8 cellular contexts compared by ENCODE assay signal in genomic region chr1:153958961-153959260, GRCh38. TPM values are rescaled to one million over a fixed set of nuclear protein-coding genes. Genes with fewer than 3 reads are reported as not detected.
DNase-seq lines count a peak whose midpoint lies in the region; ATAC-seq and TF ChIP-seq lines count a peak whose summit lies in the region.

No MANE protein-coding gene starts in this region.

- H3K4me3 Mint-ChIP-seq in chondrocyte (ENCODE audit: unreplicated experiment) (peak overlapping the region; percentile 98), natural killer cell (peak overlapping the region; percentile 96)

- peak; percentile 21 for DNase-seq in AG10803 (ENCODE audit: low read depth)
- DNase-seq in chondrocyte (ENCODE audit: low spot score): no peak
- DNase-seq in natural killer cell: no peak
- no peak for DNase-seq in DMS53 (lab: John Stamatoyannopoulos, UW)
- DNase-seq in NCI-H1092 treated with DMSO at 0.1 percent for 48 hours (lab: John Stamatoyannopoulos, UW): no peak
- DNase-seq in middle frontal gyrus (ENCODE audit: extremely low spot score, low spot score): no peak

- H3K9me3 Mint-ChIP-seq in chondrocyte (ENCODE audit: low read depth) (no peaks in the 10 kb centered on the region), natural killer cell (no peaks in the 10 kb centered on the region)

- H3K27ac Mint-ChIP-seq in chondrocyte (ENCODE audit: unreplicated experiment) (peak overlapping the region; percentile 97), natural killer cell (peak overlapping the region; percentile 82 to 92)

- H3K4me1 Mint-ChIP-seq in chondrocyte (ENCODE audit: low read depth): peaks cover 60% of the 10 kb centered on the region
- peaks cover 50 to 72% of the 10 kb centered on the region in 2 donors for H3K4me1 Mint-ChIP-seq in natural killer cell

- TF ChIP-seq RAD21 in Ishikawa (IDR thresholded peaks at IDR 0.05; ENCODE audit: low read depth): no peak

- TF ChIP-seq CTCF in AG10803 (conservative IDR thresholded peaks at IDR 0.05; ENCODE audit: low read length) (no peak), chondrocyte (IDR thresholded peaks at IDR 0.05) (no peak), natural killer cell (IDR thresholded peaks at IDR 0.05) (no peak)

- H3K27me3 Mint-ChIP-seq in chondrocyte (ENCODE audit: low read depth): no peaks in the 10 kb centered on the region
- no peaks in the 10 kb centered on the region for H3K27me3 Mint-ChIP-seq in natural killer cell (ENCODE audit: low read depth in 2 of 2)

- intact Hi-C loops in natural killer cell (cut with micrococcal nuclease): loop anchor here (1.0 to 2.0 kb wide), 4 partner anchors 8 to 36 kb away; partner anchors contain the start of genes CREB3L4 and JTB

- ATAC-seq in natural killer cell (no peak), HG03565 (IDR thresholded peaks at IDR 0.05; ENCODE audit: unreplicated experiment) (no peak)

- H3K4me3 ChIP-seq in AG10803 (ENCODE audit: low read length): peak overlapping the region; percentile 38

- TF ChIP-seq EP300 in Ishikawa (IDR thresholded peaks at IDR 0.05; ENCODE audit: borderline replicate concordance): no peak

- H3K36me3 Mint-ChIP-seq in chondrocyte (ENCODE audit: low read depth): peaks cover 7% of the 10 kb centered on the region
- no peaks in the 10 kb centered on the region for H3K36me3 Mint-ChIP-seq in natural killer cell

TF ChIP-seq in Ishikawa, 13 proteins besides CTCF, POLR2A, EP300 and RAD21:
- TF ChIP-seq CEBPB (IDR thresholded peaks at IDR 0.05): no peak
- no peak for TF ChIP-seq MAX (IDR thresholded peaks at IDR 0.05)
- no peak for TF ChIP-seq FOXM1 (IDR thresholded peaks at IDR 0.05; ENCODE audit: borderline replicate concordance, low read depth)
- no peak for TF ChIP-seq TAF1 (IDR thresholded peaks at IDR 0.05; ENCODE audit: low read depth)
- no peak for TF ChIP-seq REST (IDR thresholded peaks at IDR 0.05; ENCODE audit: low read depth)
- 0 out of 2 replicates have a peak, but pooled peaks have one; percentile 8 for TF ChIP-seq ZBTB7A (IDR thresholded peaks at IDR 0.05; ENCODE audit: low read depth)

RNA-seq across cellular contexts. Expression of gene CRTC2, which starts 0.5 kb away (rescaled TPM):
- total RNA-seq in chondrocyte (24.2 to 32.5 TPM (median 30.9 TPM) in 3 replicates), natural killer cell (100 to 1,000 TPM; 144 to 166 (median 154) TPM)

RNA-seq across cellular contexts. Expression of gene SLC39A1, which starts 4.4 kb away (rescaled TPM):
- total RNA-seq in chondrocyte (83.5 to 87.8 TPM (median 85.6 TPM) in 3 replicates), natural killer cell (10 to 100 TPM; 20.7 to 21.5 (median 21.2) TPM)

RNA-seq across cellular contexts. Expression of gene CREB3L4, which starts 8.8 kb away (rescaled TPM):
- total RNA-seq in chondrocyte (3.7 to 6.6 TPM (median 4.4 TPM) in 3 replicates), natural killer cell (10 to 100 TPM; 10.8 to 16.8 (median 10.9) TPM)

RNA-seq across cellular contexts. Expression of gene DENND4B, which starts 12.4 kb away (rescaled TPM):
- total RNA-seq in chondrocyte: 32.1 to 36.7 TPM (median 36.2 TPM) in 3 replicates
- 100 to 1,000 TPM; 244 to 322 (median 291) TPM for total RNA-seq in natural killer cell

RNA-seq across cellular contexts. Expression of gene JTB, which starts 18.6 kb away (rescaled TPM):
- 128 to 158 TPM (median 130 TPM) in 3 replicates for total RNA-seq in chondrocyte
- 100 to 1,000 TPM in 2 of 3 donors, 10 to 100 TPM in 1; 96.9 to 107 (median 101) TPM for total RNA-seq in natural killer cell
